In genomic region chr10:19592276-19592675, GRCh38 we compare ENCODE assay signal across 20 cellular contexts.
DNase-seq lines count a peak whose midpoint lies in the region; TF ChIP-seq lines count a peak whose summit lies in the region.
"Had no signal": no experiment of that assay in that cellular context is flagged by ENCODE, and none has a peak within 500 bp of the region (broad histone marks: within the 10 kb centered on the region; RNA-seq: fewer than 3 reads in every experiment).

No MANE protein-coding gene starts in this region.

- no peaks in the 10 kb centered on the region for H3K27me3 ChIP-seq in SK-N-SH (ENCODE audit: insufficient read depth)
- H3K27me3 ChIP-seq: esophagus squamous epithelium, heart right ventricle, vagina had no signal

- H3K4me3 ChIP-seq in astrocyte of the spinal cord (ENCODE audit: low read depth, low read length) (no peak overlapping the region), SK-N-SH (ENCODE audit: low read depth in 2 of 2, low read length in 1 of 2) (no peak overlapping the region)
- H3K4me3 ChIP-seq: esophagus squamous epithelium, heart right ventricle, mucosa of descending colon, vagina had no signal

- no peak overlapping the region for H3K4me2 ChIP-seq in SK-N-SH

- no peak overlapping the region for H3K4me3 Mint-ChIP-seq in Calu3 (ENCODE audit: low read depth, unreplicated experiment)
- H3K4me3 Mint-ChIP-seq in activated CD4-positive, alpha-beta memory T cell treated with anti-CD3 and anti-CD28 coated beads for 36 hours: no peak overlapping the region
- H3K4me3 Mint-ChIP-seq: activated CD8-positive, alpha-beta T cell treated with anti-CD3 and anti-CD28 coated beads, Interleukin-2, amount 10 ng/mL, durations not matched to agents 7 days and 5 days had no signal

- no peaks in the 10 kb centered on the region for H3K9me3 ChIP-seq in SK-N-SH
- H3K9me3 ChIP-seq: esophagus squamous epithelium, heart right ventricle, mucosa of descending colon, vagina had no signal

- H3K27ac Mint-ChIP-seq in Calu3 (ENCODE audit: unreplicated experiment): no peak overlapping the region
- no peak overlapping the region for H3K27ac Mint-ChIP-seq in activated CD4-positive, alpha-beta memory T cell treated with anti-CD3 and anti-CD28 coated beads for 36 hours
- H3K27ac Mint-ChIP-seq: activated CD8-positive, alpha-beta T cell treated with anti-CD3 and anti-CD28 coated beads, Interleukin-2, amount 10 ng/mL, durations not matched to agents 7 days and 5 days had no signal

- H3F3A ChIP-seq in SK-N-SH (replicated peaks; ENCODE audit: insufficient read depth): no peaks in the 10 kb centered on the region

- H3K4me1 ChIP-seq in SK-N-SH (ENCODE audit: control insufficient read depth in 1 of 2, insufficient read depth in 2 of 2, low read depth in 1 of 2, low read length in 1 of 2): no peaks in the 10 kb centered on the region
- H3K4me1 ChIP-seq: esophagus squamous epithelium, heart right ventricle, vagina had no signal

- TF ChIP-seq RAD21 in SK-N-SH (IDR thresholded peaks at IDR 0.05; ENCODE audit: low read length): no peak

- H3K27ac ChIP-seq in SK-N-SH (ENCODE audit: low read depth in 2 of 2, low read length in 1 of 2): no peak overlapping the region
- H3K27ac ChIP-seq: esophagus squamous epithelium, heart right ventricle, vagina, WERI-Rb-1 had no signal

- no peaks in the 10 kb centered on the region for H3K36me3 ChIP-seq in SK-N-SH (replicated peaks in 1 of 2; ENCODE audit: control insufficient read depth in 1 of 2, insufficient read depth in 2 of 2, low read length in 1 of 2)
- H3K36me3 ChIP-seq: esophagus squamous epithelium, vagina, WERI-Rb-1 had no signal

- H3K4me1 Mint-ChIP-seq in Calu3 (ENCODE audit: low read depth, unreplicated experiment): no peaks in the 10 kb centered on the region
- H3K4me1 Mint-ChIP-seq in activated CD4-positive, alpha-beta memory T cell treated with anti-CD3 and anti-CD28 coated beads for 36 hours (ENCODE audit: low read depth): no peaks in the 10 kb centered on the region

- POLR2A ChIA-PET in SK-N-SH (lab: Yijun Ruan, JAX): no interaction called here
- POLR2A ChIA-PET in activated CD4-positive, alpha-beta memory T cell treated with anti-CD3 and anti-CD28 coated beads for 36 hours (lab: Charles Lee): no interaction called here

- peaks cover 3% of the 10 kb centered on the region for H3K9me3 Mint-ChIP-seq in Calu3 (ENCODE audit: low read depth, unreplicated experiment)
- peaks cover 3% of the 10 kb centered on the region for H3K9me3 Mint-ChIP-seq in activated CD4-positive, alpha-beta memory T cell treated with anti-CD3 and anti-CD28 coated beads for 36 hours

- H3K79me2 ChIP-seq in SK-N-SH (ENCODE audit: insufficient read depth): no peaks in the 10 kb centered on the region

- no peaks in the 10 kb centered on the region for H3K27me3 Mint-ChIP-seq in Calu3 (ENCODE audit: unreplicated experiment)
- H3K27me3 Mint-ChIP-seq in activated CD4-positive, alpha-beta memory T cell treated with anti-CD3 and anti-CD28 coated beads for 36 hours: no peaks in the 10 kb centered on the region

- H3K36me3 Mint-ChIP-seq in Calu3 (ENCODE audit: insufficient read depth, unreplicated experiment): no peaks in the 10 kb centered on the region
- no peaks in the 10 kb centered on the region for H3K36me3 Mint-ChIP-seq in activated CD4-positive, alpha-beta memory T cell treated with anti-CD3 and anti-CD28 coated beads for 36 hours

- intact Hi-C loops in Calu3 (cut with micrococcal nuclease; ENCODE audit: unreplicated experiment): no loop called here
- intact Hi-C loops in activated CD4-positive, alpha-beta memory T cell treated with anti-CD3 and anti-CD28 coated beads for 36 hours (cut with micrococcal nuclease): no loop called here

- no TSS peak for BruUV-seq in Calu3 (replicated peaks; lab: Mats Ljungman, UMichigan)

- H4K20me1 ChIP-seq in SK-N-SH (ENCODE audit: insufficient read depth): no peaks in the 10 kb centered on the region

- H3K9me2 ChIP-seq in SK-N-SH: peaks cover 2% of the 10 kb centered on the region; the same call in 1 of the 2 replicates

- no peak overlapping the region for H2AFZ ChIP-seq in SK-N-SH (ENCODE audit: low read depth)

- in situ Hi-C loops in astrocyte of the spinal cord (cut with HindIII; ENCODE audit: low sequenced_read_pairs): no loop called here

- DNase-seq in Calu3: peak; percentile 33
- DNase-seq in LoVo (ENCODE audit: low spot score): peak; percentile 80
- peak; percentile 26 for DNase-seq in astrocyte of the spinal cord (ENCODE audit: low read depth, low spot score)
- peak; percentile 91 for DNase-seq in kidney tubule cell (ENCODE audit: low spot score)
- no peak for DNase-seq in SK-N-SH
- no peak for DNase-seq in AG08396 (ENCODE audit: low spot score)
- DNase-seq in activated CD4-positive, alpha-beta memory T cell treated with anti-CD3 and anti-CD28 coated beads for 36 hours: no peak
- DNase-seq in activated CD4-positive, CD25-positive, alpha-beta regulatory T cell treated with anti-CD3 and anti-CD28 coated beads, Interleukin-2, amount 50 U/mL, for 72 hours: no peak
- DNase-seq: activated CD8-positive, alpha-beta T cell treated with anti-CD3 and anti-CD28 coated beads, Interleukin-2, amount 10 ng/mL, durations not matched to agents 7 days and 5 days; cortex of kidney; esophagus squamous epithelium; heart right ventricle; mucosa of descending colon; NCI-H2029 treated with DMSO at 0.1 percent for 48 hours; NCI-H774; nucleus accumbens; RPMI8226; stimulated activated CD4-positive, alpha-beta T cell treated with anti-CD3 and anti-CD28 coated beads, Interleukin-1b, Interleukin-23, amount 100 ng/mL, for 48 hours; WERI-Rb-1 had no signal

- TF ChIP-seq CTCF in Calu3 (IDR thresholded peaks at IDR 0.05; ENCODE audit: unreplicated experiment): no peak
- TF ChIP-seq CTCF in astrocyte of the spinal cord (IDR thresholded peaks at IDR 0.05; ENCODE audit: low read depth, low read length): no peak
- no peak for TF ChIP-seq CTCF in SK-N-SH (IDR thresholded peaks at IDR 0.05)

- CTCF ChIA-PET in Calu3 (lab: Charles Lee) (interaction anchor here (0.6 to 0.7 kb wide), 3 partner anchors 36 to 1481 kb away, joined by 3 to 4 read pairs (median 3); no protein-coding TSS in a partner anchor), SK-N-SH (lab: Yijun Ruan, JAX) (no interaction called here)
- CTCF ChIA-PET in activated CD4-positive, alpha-beta memory T cell treated with anti-CD3 and anti-CD28 coated beads for 36 hours (lab: Charles Lee): no interaction called here

- no peak for TF ChIP-seq EP300 in SK-N-SH (IDR thresholded peaks at IDR 0.05; ENCODE audit: borderline replicate concordance in 1 of 2, low read depth in 1 of 2, low read length in 1 of 2)

- H3K9ac ChIP-seq in SK-N-SH: no peak overlapping the region

- 67% methylated on average over 5 of the region's 5 CpGs for WGBS in SK-N-SH (ENCODE audit: low lambda C conversion rate)

TF ChIP-seq in SK-N-SH, 30 proteins besides CTCF, POLR2A, EP300 and RAD21 (continues in another document):
- TF ChIP-seq SMC3 (IDR thresholded peaks at IDR 0.05; ENCODE audit: low read depth, low read length) (no peak), GABPA (IDR thresholded peaks at IDR 0.05; ENCODE audit: low read depth) (no peak), CHD2 (IDR thresholded peaks at IDR 0.05; ENCODE audit: low read length, partially characterized antibody) (no peak), RFX5 (IDR thresholded peaks at IDR 0.05; ENCODE audit: low read length) (no peak), TAF1 (IDR thresholded peaks at IDR 0.05; ENCODE audit: borderline replicate concordance, low read depth, low read length) (no peak), JUND (IDR thresholded peaks at IDR 0.05) (no peak), EZH2phosphoT487 (IDR thresholded peaks at IDR 0.05; ENCODE audit: borderline replicate concordance, low read depth) (no peak), PBX3 (IDR thresholded peaks at IDR 0.05) (no peak), REST (IDR thresholded peaks at IDR 0.05; ENCODE audit: low read depth, low read length) (no peak), RCOR1 (IDR thresholded peaks at IDR 0.05; ENCODE audit: low read length) (no peak), FOSL2 (IDR thresholded peaks at IDR 0.05; ENCODE audit: borderline replicate concordance, low read depth) (no peak), SIN3A (IDR thresholded peaks at IDR 0.05; ENCODE audit: borderline replicate concordance, low read depth, low read length) (no peak)

Comparison
In these comparisons a context has a peak if more than half of its experiments do, and no peak if none do; other contexts are left out.
1. DNase-seq: peak in Calu3 (single experiment), LoVo (single experiment), astrocyte of the spinal cord (single experiment) and kidney tubule cell (single experiment); none in SK-N-SH (single experiment), AG08396 (single experiment), activated CD4-positive, alpha-beta memory T cell treated with anti-CD3 and anti-CD28 coated beads for 36 hours (single experiment) and activated CD4-positive, CD25-positive, alpha-beta regulatory T cell treated with anti-CD3 and anti-CD28 coated beads, Interleukin-2, amount 50 U/mL, for 72 hours (single experiment).